25 cellular contexts compared by ENCODE assay signal in the genomic region with DNA sequence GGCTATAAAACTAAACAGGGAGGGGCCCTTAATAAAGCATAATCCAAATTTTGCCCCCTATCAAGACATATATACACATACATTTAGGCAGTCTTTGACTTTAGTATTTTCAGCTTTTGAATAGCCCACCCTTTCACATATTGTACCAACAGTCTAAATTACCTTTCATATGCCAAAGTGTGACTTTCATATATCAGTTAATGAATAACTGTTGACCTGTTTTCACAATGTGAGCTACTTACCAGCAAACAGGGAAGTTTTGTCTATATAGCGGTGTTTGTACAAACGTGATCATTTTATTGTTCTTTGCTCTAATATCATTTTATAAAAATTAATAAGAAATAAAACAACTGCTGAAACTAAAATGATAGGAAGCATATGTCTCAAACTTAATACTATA. TPM values are rescaled to one million over a fixed set of nuclear protein-coding genes. Genes with fewer than 3 reads are reported as not detected.
A peak's percentile ranks its signal among the peaks of the same experiment; 100 is the strongest.
DNase-seq lines count a peak whose midpoint lies in the region; ATAC-seq, FAIRE-seq and TF ChIP-seq lines count a peak whose summit lies in the region.
"Had no signal": no experiment of that assay in that cellular context is flagged by ENCODE, and none has a peak within 500 bp of the region (broad histone marks: within the 10 kb centered on the region; RNA-seq: fewer than 3 reads in every experiment).

No MANE protein-coding gene starts in this region.

- FAIRE-seq in HepG2 (lab: Jason Lieb, UNC) (no peak), GM12878 (lab: Jason Lieb, UNC) (no peak), small intestine (lab: Jason Lieb, UNC) (peak; percentile 64)
- FAIRE-seq: A549, D721Med, GM12891, GM19239, H1 had no signal

- TF ChIP-seq CTCF in right lobe of liver (IDR thresholded peaks at IDR 0.05) (no peak), HepG2 (CRISPR knock-in tag; IDR thresholded peaks at IDR 0.05) (no peak), GM12878 (IDR thresholded peaks at IDR 0.05 in 2 of 3, conservative IDR thresholded peaks at IDR 0.05 in 1 of 3; ENCODE audit: control insufficient read depth in 2 of 3, extremely low read depth in 1 of 3, insufficient read depth in 1 of 3, low read depth in 3 of 3, low read length in 3 of 3) (no peak)

- DNase-seq in right lobe of liver (no peak), HepG2 (ENCODE audit: low spot score) (no peak), GM12878 (ENCODE audit: low read depth, low spot score) (no peak), small intestine (no peak), MG63 (no peak)
- DNase-seq: ACHN; AML-193; BE2C; CD4-positive, alpha-beta T cell; CD8-positive, alpha-beta memory T cell; DMS 273 treated with DMSO at 0.1 percent for 48 hours; DMS79; EL; GDM1; GM23248; H9 had no signal

- H3K4me2 ChIP-seq in HepG2 (ENCODE audit: low read depth, low read length) (no peak overlapping the region), GM12878 (ENCODE audit: control insufficient read depth, insufficient read depth) (no peak overlapping the region)
- H3K4me2 ChIP-seq: A549; BLaER1 treated with 17β-estradiol and CSF1 and Interleukin-3, amounts not matched to agents 10 nM and 100 nM had no signal

- H3K27ac ChIP-seq in right lobe of liver (peak overlapping the region in 2 of 3 donors; percentile 5 to 38), HepG2 (ENCODE audit: extremely low read length, insufficient read depth, low read length) (no peak overlapping the region), GM12878 (ENCODE audit: control insufficient read depth, insufficient read depth) (no peak overlapping the region), small intestine (ENCODE audit: low read depth in 1 of 2, low read length in 1 of 2) (no peak overlapping the region)
- H3K27ac ChIP-seq: 22Rv1; A549; BLaER1 treated with 17β-estradiol and CSF1 and Interleukin-3, amounts not matched to agents 10 nM and 100 nM; GM23248 had no signal

- TF ChIP-seq RAD21 in HepG2 (CRISPR knock-in tag; IDR thresholded peaks at IDR 0.05) (no peak), GM12878 (IDR thresholded peaks at IDR 0.05; ENCODE audit: insufficient read depth, low read depth, low read length) (no peak)

- peaks cover 0 to 41% (median 3%) of the 10 kb centered on the region in 4 donors for H3K4me1 ChIP-seq in right lobe of liver
- H3K4me1 ChIP-seq in HepG2 (ENCODE audit: insufficient read depth, low read length), result no peaks in the 10 kb centered on the region
- H3K4me1 ChIP-seq in GM12878 (ENCODE audit: control insufficient read depth, insufficient read depth, low read length), result no peaks in the 10 kb centered on the region
- H3K4me1 ChIP-seq in small intestine (ENCODE audit: control insufficient read depth in 2 of 2, insufficient read depth in 1 of 2, low read depth in 1 of 2, low read length in 1 of 2), result peaks cover 0 to 4% of the 10 kb centered on the region in 2 donors
- H3K4me1 ChIP-seq: A549; BE2C; BLaER1 treated with 17β-estradiol and CSF1 and Interleukin-3, amounts not matched to agents 10 nM and 100 nM had no signal

- TF ChIP-seq POLR2A in right lobe of liver (IDR thresholded peaks at IDR 0.05) (no peak), HepG2 (IDR thresholded peaks at IDR 0.05; ENCODE audit: insufficient read depth in 1 of 2, low read depth in 2 of 2, low read length in 2 of 2) (no peak), GM12878 (IDR thresholded peaks at IDR 0.05; ENCODE audit: low read depth, low read length) (no peak)

- intact Hi-C loops in right lobe of liver (cut with DNase I), result no loop called here
- intact Hi-C loops in HepG2 (cut with micrococcal nuclease; ENCODE audit: unreplicated experiment), result no loop called here
- intact Hi-C loops in GM12878 (cut with micrococcal nuclease; ENCODE audit: unreplicated experiment), result no loop called here

- no peaks in the 10 kb centered on the region for H3K27me3 ChIP-seq in right lobe of liver
- H3K27me3 ChIP-seq in HepG2 (ENCODE audit: control insufficient read depth in 1 of 2, insufficient read depth in 2 of 2, low read length in 2 of 2), result no peaks in the 10 kb centered on the region
- H3K27me3 ChIP-seq in GM12878 (replicated peaks in 1 of 2; ENCODE audit: control insufficient read depth in 2 of 2, insufficient read depth in 2 of 2, low read length in 1 of 2), result no peaks in the 10 kb centered on the region
- no peaks in the 10 kb centered on the region for H3K27me3 ChIP-seq in small intestine (ENCODE audit: control insufficient read depth in 2 of 2, insufficient read depth in 2 of 2, low read length in 2 of 2)
- no peaks in the 10 kb centered on the region for H3K27me3 ChIP-seq in MG63
- H3K27me3 ChIP-seq: BE2C; BLaER1 treated with 17β-estradiol and CSF1 and Interleukin-3, amounts not matched to agents 10 nM and 100 nM had no signal

- no peaks in the 10 kb centered on the region for H4K20me1 ChIP-seq in HepG2 (ENCODE audit: insufficient read depth, low read length)
- no peaks in the 10 kb centered on the region for H4K20me1 ChIP-seq in GM12878 (ENCODE audit: control insufficient read depth, insufficient read depth)
- H4K20me1 ChIP-seq: BLaER1 treated with 17β-estradiol and CSF1 and Interleukin-3, amounts not matched to agents 10 nM and 100 nM had no signal

- H3K4me3 ChIP-seq in right lobe of liver, result no peak overlapping the region
- H3K4me3 ChIP-seq in HepG2 (replicated peaks in 1 of 3; ENCODE audit: insufficient read depth in 1 of 3, low read depth in 2 of 3, low read length in 3 of 3), result no peak overlapping the region
- H3K4me3 ChIP-seq in GM12878, result no peak overlapping the region
- H3K4me3 ChIP-seq in small intestine (ENCODE audit: low read depth in 1 of 2, low read length in 2 of 2), result no peak overlapping the region
- H3K4me3 ChIP-seq in MG63, result no peak overlapping the region
- H3K4me3 ChIP-seq: A549; BLaER1 treated with 17β-estradiol and CSF1 and Interleukin-3, amounts not matched to agents 10 nM and 100 nM; GM23248 had no signal

- BruUV-seq in HepG2 (replicated peaks; lab: Mats Ljungman, UMichigan) (no TSS peak), GM12878 (replicated peaks; lab: Mats Ljungman, UMichigan) (no TSS peak)

- SMC1A ChIA-PET in GM12878 (lab: Charles Lee; ENCODE audit: uncharacterized antibody, unreplicated experiment), result interaction anchor here (1.1 to 1.2 kb wide), 3 partner anchors 10 to 21 kb away, joined by 3 to 4 read pairs (median 4); no protein-coding TSS in a partner anchor

- CTCF ChIA-PET in HepG2 (lab: Yijun Ruan, JAX; ENCODE audit: low intra/inter-chr PET ratio, low total read pairs), result no interaction called here
- CTCF ChIA-PET in GM12878 (lab: Yijun Ruan, JAX), result no interaction called here

- RAD21 ChIA-PET in GM12878 (lab: Charles Lee; ENCODE audit: unreplicated experiment), result interaction anchor here (0.8 kb wide), 1 partner anchor 28 kb away, joined by 3 read pairs; a partner anchor contains a TSS

- in situ Hi-C loops in HepG2 (cut with HindIII; ENCODE audit: extremely low pct_ligation_motif_present, low pct_unique_long_range_greater_than_20kb), result no loop called here
- in situ Hi-C loops in GM12878 (cut with MboI), result no loop called here

- H3K36me3 ChIP-seq in right lobe of liver, result no peaks in the 10 kb centered on the region
- peaks cover 5 to 27% of the 10 kb centered on the region in 2 experiments; a peak in 4 of 5 replicates for H3K36me3 ChIP-seq in HepG2 (replicated peaks in 1 of 2; ENCODE audit: control insufficient read depth in 1 of 2, insufficient read depth in 2 of 2, low read length in 2 of 2)
- peaks cover 3 to 6% of the 10 kb centered on the region in 2 experiments for H3K36me3 ChIP-seq in GM12878 (ENCODE audit: control insufficient read depth in 2 of 2, insufficient read depth in 2 of 2, low read length in 1 of 2)
- H3K36me3 ChIP-seq in small intestine (ENCODE audit: control insufficient read depth in 2 of 2, insufficient read depth in 2 of 2, low read length in 2 of 2), result no peaks in the 10 kb centered on the region
- peaks cover 60% of the 10 kb centered on the region for H3K36me3 ChIP-seq in MG63

- H3K9me3 ChIP-seq in right lobe of liver (no peaks in the 10 kb centered on the region), HepG2 (ENCODE audit: low read length) (no peaks in the 10 kb centered on the region), GM12878 (replicated peaks; ENCODE audit: control insufficient read depth, insufficient read depth, low read length) (no peaks in the 10 kb centered on the region), small intestine (ENCODE audit: control insufficient read depth, low read depth) (no peaks in the 10 kb centered on the region), MG63 (no peaks in the 10 kb centered on the region)
- H3K9me3 ChIP-seq: A549; BE2C; BLaER1 treated with 17β-estradiol and CSF1 and Interleukin-3, amounts not matched to agents 10 nM and 100 nM had no signal

- peak; percentile 37 to 70 (median 40) for ATAC-seq in right lobe of liver
- ATAC-seq in HepG2, result no peak
- ATAC-seq in GM12878, result peak; percentile 28; the same call in 1 of the 3 replicates
- ATAC-seq in HG02642 (IDR thresholded peaks at IDR 0.05; ENCODE audit: poor library complexity, unreplicated experiment), result no peak
- ATAC-seq: A549, HCT116 had no signal

- H3K9ac ChIP-seq in HepG2 (ENCODE audit: insufficient read depth, low read depth, low read length) (no peak overlapping the region), GM12878 (ENCODE audit: control insufficient read depth, insufficient read depth, low read length) (no peak overlapping the region)
- H3K9ac ChIP-seq: BLaER1 treated with 17β-estradiol and CSF1 and Interleukin-3, amounts not matched to agents 10 nM and 100 nM; GM23248 had no signal

- H3K79me2 ChIP-seq in HepG2 (ENCODE audit: insufficient read depth, low read length) (no peaks in the 10 kb centered on the region), GM12878 (ENCODE audit: control insufficient read depth, insufficient read depth, low read length) (no peaks in the 10 kb centered on the region)

- WGBS in right lobe of liver (ENCODE audit: insufficient coverage, low coverage, low lambda C conversion rate, missing lambda C conversion rate), result 30% methylated on average over 2 of the region's 2 CpGs
- over 99% methylated on average over 2 of the region's 2 CpGs for WGBS in HepG2 (ENCODE audit: low lambda C conversion rate)
- 98% methylated on average over 2 of the region's 2 CpGs for WGBS in GM12878 (ENCODE audit: insufficient coverage, insufficient replicate concordance, low lambda C conversion rate, missing lambda C conversion rate)
- WGBS in small intestine, 3 donors, result 34 to 75% (median 44%) methylated on average over 2 of the region's 2 CpGs

- no peak for TF ChIP-seq EP300 in HepG2 (IDR thresholded peaks at IDR 0.05; ENCODE audit: low read depth in 2 of 2, low read length in 2 of 2)
- no peak for TF ChIP-seq EP300 in HepG2 (CRISPR knock-in tag; IDR thresholded peaks at IDR 0.05; ENCODE audit: borderline replicate concordance)
- TF ChIP-seq EP300 in GM12878 (IDR thresholded peaks at IDR 0.05; ENCODE audit: borderline replicate concordance in 1 of 2, control insufficient read depth in 1 of 2, low read depth in 2 of 2, low read length in 2 of 2), result no peak

- POLR2A ChIA-PET in HepG2 (lab: Yijun Ruan, JAX) (no interaction called here), GM12878 (lab: Charles Lee) (no interaction called here)

- H2AFZ ChIP-seq in HepG2 (ENCODE audit: low read length) (no peak overlapping the region), GM12878 (ENCODE audit: control insufficient read depth, low read depth, low read length) (no peak overlapping the region)
- H2AFZ ChIP-seq: GM23248 had no signal

RNA-seq across cellular contexts. Expression of a gene that starts 28.0 kb away (rescaled TPM):
- total RNA-seq in right lobe of liver, result 10 to 100 TPM in 1 of 6 experiments, 1 to 10 TPM in 4, under 1 TPM in 1; 0.93 to 40.3 (median 2.0) TPM
- 14.7 and 20.2 TPM in 2 replicates for total RNA-seq in HepG2 (2016; rRNA removed; fragmentation: Illumina TruSeq; extraction: Trizol)
- 1.2 and 1.9 TPM in 2 replicates for total RNA-seq in HepG2 (2016; cell fraction: cytosol; rRNA removed; fragmentation: Illumina TruSeq; extraction: Trizol; ENCODE audit: low read depth)
- 15.0 and 18.5 TPM in 2 replicates for total RNA-seq in HepG2 (2016; cell fraction: insoluble cytoplasmic fraction; rRNA removed; fragmentation: Illumina TruSeq; extraction: Trizol)
- 2.5 and 2.8 TPM in 2 replicates for total RNA-seq in HepG2 (2016; cell fraction: membrane; rRNA removed; fragmentation: Illumina TruSeq; extraction: Trizol)
- 30.2 and 35.8 TPM in 2 replicates for total RNA-seq in HepG2 (2016; cell fraction: nucleus; rRNA removed; fragmentation: Illumina TruSeq; extraction: Trizol)
- 0.82 and 1.3 TPM in 2 replicates for polyA plus RNA-seq in HepG2 (2011; rRNA removed)
- polyA plus RNA-seq in HepG2 (2011; cell fraction: cytosol; rRNA removed), result 0.62 and 0.77 TPM in 2 replicates
- polyA plus RNA-seq in HepG2 (2011; cell fraction: nucleus; rRNA removed), result 1.4 and 2.1 TPM in 2 replicates
- polyA plus RNA-seq in HepG2 (2012), result 2.4 and 4.1 TPM in 2 replicates
- polyA plus RNA-seq in HepG2 (2016; cell fraction: cytosol; fragmentation: Illumina TruSeq; extraction: Trizol; ENCODE audit: low read depth), result 0.10 and 0.26 TPM in 2 replicates
- 7.5 and 7.9 TPM in 2 replicates for polyA plus RNA-seq in HepG2 (2016; cell fraction: insoluble cytoplasmic fraction; fragmentation: Illumina TruSeq; extraction: Trizol; ENCODE audit: low read depth)
- 0.38 and 0.42 TPM in 2 replicates for polyA plus RNA-seq in HepG2 (2016; cell fraction: membrane; fragmentation: Illumina TruSeq; extraction: Trizol; ENCODE audit: low read depth)
- 13.1 and 14.4 TPM in 2 replicates for polyA plus RNA-seq in HepG2 (2016; cell fraction: nucleus; fragmentation: Illumina TruSeq; extraction: Trizol; ENCODE audit: insufficient read depth, low read depth)
- 2.7 and 39.8 TPM in 2 replicates for polyA minus RNA-seq in HepG2 (2011; rRNA and poly(A)+ RNA removed; ENCODE audit: low replicate concordance)
- 1.8 and 2.5 TPM in 2 replicates for polyA minus RNA-seq in HepG2 (2011; cell fraction: cytosol; rRNA and poly(A)+ RNA removed)
- polyA minus RNA-seq in HepG2 (2011; cell fraction: nucleus; rRNA and poly(A)+ RNA removed), result 17.9 and 54.2 TPM in 2 replicates
- 106 and 120 TPM in 2 replicates for total RNA-seq in GM12878 (2013; cell fraction: nucleolus; rRNA removed)
- total RNA-seq in GM12878 (2014; rRNA removed), result 13.1 and 14.1 TPM in 2 replicates
- total RNA-seq in GM12878 (2014; rRNA removed; fragmentation: Illumina TruSeq; extraction: Trizol), result 21.2 and 25.4 TPM in 2 replicates
- 12.0 and 15.3 TPM in 2 replicates for total RNA-seq in GM12878 (2021)
- 3.6 TPM for polyA plus RNA-seq in GM12878 (2011; ENCODE audit: low read depth)
- polyA plus RNA-seq in GM12878 (2011; rRNA removed), result 6.9 and 8.6 TPM in 2 replicates
- 2.5 and 4.8 TPM in 2 replicates for polyA plus RNA-seq in GM12878 (2011; cell fraction: cytosol; rRNA removed)
- polyA plus RNA-seq in GM12878 (2011; cell fraction: nucleus; rRNA removed), result 18.8 and 20.5 TPM in 2 replicates
- polyA plus RNA-seq in GM12878 (2012), result 6.2 and 9.2 TPM in 2 replicates
- polyA plus RNA-seq in GM12878 (2014; fragmentation: Illumina TruSeq; extraction: Trizol), result 15.8 and 18.6 TPM in 2 replicates
- polyA plus RNA-seq in GM12878 (2014; fragmentation: Nextera tagmentation; extraction: Ambion mirVana), result 1 to 10 TPM; 5.3 to 5.7 TPM
- 7.0 and 8.8 TPM in 2 replicates for polyA plus RNA-seq in GM12878 (2014; rRNA removed)
- 10 to 100 TPM; 19.6 to 22.6 TPM for polyA plus RNA-seq in GM12878 (2016; fragmentation: Nextera tagmentation; extraction: Ambion mirVana)
- polyA minus RNA-seq in GM12878 (2011; rRNA and poly(A)+ RNA removed), result 12.8 and 21.7 TPM in 2 replicates
- 5.7 and 7.0 TPM in 2 replicates for polyA minus RNA-seq in GM12878 (2011; cell fraction: cytosol; rRNA and poly(A)+ RNA removed)
- polyA minus RNA-seq in GM12878 (2011; cell fraction: nucleus; rRNA and poly(A)+ RNA removed), result 39.8 and 52.7 TPM in 2 replicates
- polyA plus RNA-seq in small intestine, result 1 to 10 TPM; 1.1 to 1.9 (median 1.3) TPM
- 2.3 and 7.4 TPM in 2 replicates for total RNA-seq in MG63 (2014; rRNA removed; shearing (Covaris generic); ENCODE audit: low replicate concordance)

Comparison
In these comparisons a context has a peak if more than half of its experiments do, and no peak if none do; other contexts are left out.
1. ATAC-seq: peak in right lobe of liver (4 of 4) and GM12878 (single experiment); none in HepG2 (single experiment) and HG02642 (single experiment).
2. H3K27ac ChIP-seq: peak in right lobe of liver (2 of 3); none in HepG2 (single experiment), GM12878 (single experiment) and small intestine (0 of 2).